Comparison of ENCODE assay signal across 22 cellular contexts in genomic region chr14:101182476-101182875, GRCh38.
DNase-seq lines count a peak whose midpoint lies in the region; ATAC-seq, FAIRE-seq and TF ChIP-seq lines count a peak whose summit lies in the region.
"Had no signal": no experiment of that assay in that cellular context is flagged by ENCODE, and none has a peak within 500 bp of the region (broad histone marks: within the 10 kb centered on the region; RNA-seq: fewer than 3 reads in every experiment).

No MANE protein-coding gene starts in this region.

- H3K79me2 ChIP-seq in H9 (ENCODE audit: insufficient read depth, low read length) (no peaks in the 10 kb centered on the region), HepG2 (ENCODE audit: insufficient read depth, low read length) (no peaks in the 10 kb centered on the region)

- intact Hi-C loops in HepG2 (cut with micrococcal nuclease; ENCODE audit: unreplicated experiment): no loop called here
- intact Hi-C loops in vagina (cut with DNase I): no loop called here

- no peak overlapping the region for H3K9ac ChIP-seq in H9 (ENCODE audit: extremely low read depth, insufficient read length, low read length)
- no peak overlapping the region for H3K9ac ChIP-seq in HepG2 (ENCODE audit: insufficient read depth, low read depth, low read length)

- TF ChIP-seq EP300 in HepG2 (IDR thresholded peaks at IDR 0.05; ENCODE audit: low read depth in 2 of 2, low read length in 2 of 2) (no peak), HepG2 (CRISPR knock-in tag; IDR thresholded peaks at IDR 0.05; ENCODE audit: borderline replicate concordance) (no peak)

- no peak overlapping the region for H4K8ac ChIP-seq in H9 (replicated peaks; ENCODE audit: insufficient read length, low read depth, low read length)

- no peak overlapping the region for H3K4me3 ChIP-seq in HepG2 (replicated peaks in 1 of 3; ENCODE audit: insufficient read depth in 1 of 3, low read depth in 2 of 3, low read length in 3 of 3)
- no peak overlapping the region for H3K4me3 ChIP-seq in vagina

- H4K5ac ChIP-seq in H9 (ENCODE audit: insufficient read length, low read depth, low read length): no peak overlapping the region

- H3K4me2 ChIP-seq in H9 (ENCODE audit: insufficient read depth, insufficient read length, low read length) (no peak overlapping the region), HepG2 (ENCODE audit: low read depth, low read length) (no peak overlapping the region)

- no TSS peak for BruUV-seq in HepG2 (replicated peaks; lab: Mats Ljungman, UMichigan)

- H2BK20ac ChIP-seq in H9 (ENCODE audit: low read depth, low read length, poor library complexity, severe bottlenecking): no peak overlapping the region

- H3K4me1 Mint-ChIP-seq in H9: peaks cover 7 to 20% of the 10 kb centered on the region in 2 experiments
- H3K4me1 Mint-ChIP-seq: CD8-positive, alpha-beta memory T cell; IgD-negative memory B cell had no signal

- no peak overlapping the region for H3K18ac ChIP-seq in H9 (ENCODE audit: insufficient read length, low read depth, low read length)

- WGBS in H9 (ENCODE audit: extremely low coverage, insufficient read length, low lambda C conversion rate): no CpG with 5 or more reads among the region's 5 CpGs
- WGBS in HepG2 (ENCODE audit: low lambda C conversion rate): 29% methylated on average over 3 of the region's 5 CpGs

- peaks cover 9 to 10% of the 10 kb centered on the region in 2 experiments; a peak in 4 of 5 replicates for H3K9me3 Mint-ChIP-seq in H9

- TF ChIP-seq RAD21 in HepG2 (CRISPR knock-in tag; IDR thresholded peaks at IDR 0.05): no peak

- no peaks in the 10 kb centered on the region for H3K79me1 ChIP-seq in H9 (ENCODE audit: insufficient read depth, low read depth, low read length, poor library complexity, severe bottlenecking)

- DNase-seq in activated CD8-positive, alpha-beta memory T cell treated with anti-CD3 and anti-CD28 coated beads for 24 hours: peak; percentile 52
- DNase-seq in activated CD8-positive, alpha-beta memory T cell treated with anti-CD3 and anti-CD28 coated beads, Interleukin-2, amount 50 U/mL, for 4 hours: no peak
- DNase-seq in H9: peak; percentile 20
- no peak for DNase-seq in HepG2 (ENCODE audit: low spot score)
- peak; percentile 82 to 83 for DNase-seq in vagina (ENCODE audit: extremely low spot score in 2 of 2)
- no peak for DNase-seq in effector CD4-positive, alpha-beta T cell
- DNase-seq: Calu3; CD8-positive, alpha-beta memory T cell; DMS153; HFFc6; NCI-H1105; NCI-H146; NCI-H2029 treated with DMSO at 0.1 percent for 48 hours; NCI-H226; NCI-H510A treated with DMSO at 0.1 percent for 48 hours; NCI-H748 treated with DMSO at 0.1 percent for 48 hours; SIG-M5 had no signal

- no peak overlapping the region for H3K14ac ChIP-seq in H9 (ENCODE audit: insufficient read depth, low read length)

- no peak overlapping the region for H2AK5ac ChIP-seq in H9 (ENCODE audit: insufficient read length, low read length)

- H3K27ac Mint-ChIP-seq in H9: no peak overlapping the region
- H3K27ac Mint-ChIP-seq: CD8-positive, alpha-beta memory T cell; HFFc6; IgD-negative memory B cell had no signal

- H3K9me3 ChIP-seq in H9 (ENCODE audit: control insufficient read depth, low read depth, low read length) (no peaks in the 10 kb centered on the region), HepG2 (ENCODE audit: low read length) (no peaks in the 10 kb centered on the region), vagina (no peaks in the 10 kb centered on the region)

- no peak for ATAC-seq in HepG2
- no peak for ATAC-seq in GM21737 (IDR thresholded peaks at IDR 0.05; ENCODE audit: unreplicated experiment)

- TF ChIP-seq CTCF in H9 (conservative IDR thresholded peaks at IDR 0.05) (no peak), HepG2 (CRISPR knock-in tag; IDR thresholded peaks at IDR 0.05) (no peak), vagina (IDR thresholded peaks at IDR 0.05) (no peak)

- in situ Hi-C loops in HepG2 (cut with HindIII; ENCODE audit: extremely low pct_ligation_motif_present, low pct_unique_long_range_greater_than_20kb): loop anchor here (5.0 kb wide), 3 partner anchors 55 to 445 kb away; no protein-coding TSS in a partner anchor

- H3K4me3 Mint-ChIP-seq in H9: no peak overlapping the region
- H3K4me3 Mint-ChIP-seq: CD8-positive, alpha-beta memory T cell; HFFc6; IgD-negative memory B cell had no signal

- no peak for TF ChIP-seq POLR2A in HepG2 (IDR thresholded peaks at IDR 0.05; ENCODE audit: insufficient read depth in 1 of 2, low read depth in 2 of 2, low read length in 2 of 2)
- TF ChIP-seq POLR2A in vagina (IDR thresholded peaks at IDR 0.05): no peak

- no peak for FAIRE-seq in HepG2 (lab: Jason Lieb, UNC)
- FAIRE-seq: GM19239 had no signal

- no peak overlapping the region for H2BK120ac ChIP-seq in H9 (ENCODE audit: low read depth, low read length, poor library complexity, severe bottlenecking)

- POLR2A ChIA-PET in HepG2 (lab: Yijun Ruan, JAX): no interaction called here

- H3K23ac ChIP-seq in H9 (ENCODE audit: insufficient read length, low read depth, low read length): no peak overlapping the region

- H2BK15ac ChIP-seq in H9 (ENCODE audit: low read depth, low read length): no peak overlapping the region

- no peak overlapping the region for H2BK12ac ChIP-seq in H9 (ENCODE audit: insufficient read length, low read depth, low read length)

- no peak overlapping the region for H2AFZ ChIP-seq in H9 (ENCODE audit: low read length)
- H2AFZ ChIP-seq in HepG2 (ENCODE audit: low read length): no peak overlapping the region

- H4K91ac ChIP-seq in H9 (ENCODE audit: insufficient read length, low read depth, low read length): no peak overlapping the region

- CTCF ChIA-PET in HepG2 (lab: Yijun Ruan, JAX; ENCODE audit: low intra/inter-chr PET ratio, low total read pairs): interaction anchor here (1.6 to 2.1 kb wide), 2 partner anchors 53 to 446 kb away, joined by 5 to 17 read pairs; no protein-coding TSS in a partner anchor

- H3K27me3 Mint-ChIP-seq in H9 (ENCODE audit: low read depth): no peaks in the 10 kb centered on the region; the same call in 1 of the 2 replicates
- H3K27me3 Mint-ChIP-seq: IgD-negative memory B cell had no signal

- H3K27me3 ChIP-seq in H9 (ENCODE audit: insufficient read depth, low read length) (no peaks in the 10 kb centered on the region), HepG2 (ENCODE audit: control insufficient read depth in 1 of 2, insufficient read depth in 2 of 2, low read length in 2 of 2) (peaks cover 0 to 41% of the 10 kb centered on the region in 2 experiments; a peak in 2 of 5 replicates), vagina (no peaks in the 10 kb centered on the region)

- no peaks in the 10 kb centered on the region for H3K36me3 ChIP-seq in HepG2 (replicated peaks in 1 of 2; ENCODE audit: control insufficient read depth in 1 of 2, insufficient read depth in 2 of 2, low read length in 2 of 2)
- H3K36me3 ChIP-seq in vagina: no peaks in the 10 kb centered on the region

- no peak overlapping the region for H3K4ac ChIP-seq in H9 (ENCODE audit: low read depth, low read length)

- no peak overlapping the region for H3T11ph ChIP-seq in H9 (ENCODE audit: low read length)

- no peaks in the 10 kb centered on the region for H3K23me2 ChIP-seq in H9 (ENCODE audit: insufficient read length, low read depth, low read length, poor library complexity, severe bottlenecking)

- H3K4me1 ChIP-seq in H9 (ENCODE audit: insufficient read depth, low read length): no peaks in the 10 kb centered on the region
- H3K4me1 ChIP-seq in HepG2 (ENCODE audit: insufficient read depth, low read length): no peaks in the 10 kb centered on the region
- H3K4me1 ChIP-seq in vagina: peaks cover 7% of the 10 kb centered on the region

- no peak overlapping the region for H2BK5ac ChIP-seq in H9 (ENCODE audit: insufficient read length, low read length)

- H3K56ac ChIP-seq in H9 (ENCODE audit: insufficient read length, low read depth, low read length): no peak overlapping the region

- peaks cover 0 to 10% (median 0%) of the 10 kb centered on the region in 3 experiments; a peak in 2 of 7 replicates for H3K36me3 Mint-ChIP-seq in H9 (ENCODE audit: insufficient read depth in 1 of 3, low read depth in 3 of 3)
- H3K36me3 Mint-ChIP-seq: CD8-positive, alpha-beta memory T cell; IgD-negative memory B cell had no signal

- H3K27ac ChIP-seq in H9 (ENCODE audit: insufficient read length, low read depth, low read length) (no peak overlapping the region), HepG2 (ENCODE audit: extremely low read length, insufficient read depth, low read length) (no peak overlapping the region), vagina (no peak overlapping the region)
- H3K27ac ChIP-seq: C4-2B, RWPE1 had no signal

- no peaks in the 10 kb centered on the region for H4K20me1 ChIP-seq in H9 (ENCODE audit: control insufficient read depth, insufficient read depth, insufficient read length)
- H4K20me1 ChIP-seq in HepG2 (ENCODE audit: insufficient read depth, low read length): no peaks in the 10 kb centered on the region

TF ChIP-seq in HepG2, 621 proteins besides CTCF, POLR2A, EP300 and RAD21:
- TF ChIP-seq KDM6A (CRISPR knock-in tag; IDR thresholded peaks at IDR 0.05; ENCODE audit: low read depth) (no peak), NBN (conservative IDR thresholded peaks at IDR 0.05) (no peak)
- TF ChIP-seq, protein P1, sequence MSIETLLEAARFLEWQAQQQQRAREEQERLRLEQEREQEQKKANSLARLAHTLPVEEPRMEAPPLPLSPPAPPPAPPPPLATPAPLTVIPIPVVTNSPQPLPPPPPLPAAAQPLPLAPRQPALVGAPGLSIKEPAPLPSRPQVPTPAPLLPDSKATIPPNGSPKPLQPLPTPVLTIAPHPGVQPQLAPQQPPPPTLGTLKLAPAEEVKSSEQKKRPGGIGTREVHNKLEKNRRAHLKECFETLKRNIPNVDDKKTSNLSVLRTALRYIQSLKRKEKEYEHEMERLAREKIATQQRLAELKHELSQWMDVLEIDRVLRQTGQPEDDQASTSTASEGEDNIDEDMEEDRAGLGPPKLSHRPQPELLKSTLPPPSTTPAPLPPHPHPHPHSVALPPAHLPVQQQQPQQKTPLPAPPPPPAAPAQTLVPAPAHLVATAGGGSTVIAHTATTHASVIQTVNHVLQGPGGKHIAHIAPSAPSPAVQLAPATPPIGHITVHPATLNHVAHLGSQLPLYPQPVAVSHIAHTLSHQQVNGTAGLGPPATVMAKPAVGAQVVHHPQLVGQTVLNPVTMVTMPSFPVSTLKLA (IDR thresholded peaks at IDR 0.05): peak; percentile 39; the same call in 1 of the 2 replicates
TF ChIP-seq in HepG2: peak in this region for 1.

Comparison
In these comparisons a context has a peak if more than half of its experiments do, and no peak if none do; other contexts are left out.
1. DNase-seq: peak in activated CD8-positive, alpha-beta memory T cell treated with anti-CD3 and anti-CD28 coated beads for 24 hours (single experiment), H9 (single experiment) and vagina (2 of 2); none in activated CD8-positive, alpha-beta memory T cell treated with anti-CD3 and anti-CD28 coated beads, Interleukin-2, amount 50 U/mL, for 4 hours (single experiment), HepG2 (single experiment) and effector CD4-positive, alpha-beta T cell (single experiment).